In genomic region chr3:49092948-49093852, GRCh38 we compare ENCODE assay signal across 8 cellular contexts. TPM values are rescaled to one million over a fixed set of nuclear protein-coding genes. Genes with fewer than 3 reads are reported as not detected.
DNase-seq lines count a peak whose midpoint lies in the region; ATAC-seq, FAIRE-seq and TF ChIP-seq lines count a peak whose summit lies in the region.

No MANE protein-coding gene starts in this region.

- H3K4me3 ChIP-seq in endothelial cell of umbilical vein (replicated peaks in 1 of 3; ENCODE audit: insufficient read depth in 1 of 3, low read depth in 1 of 3, low read length in 3 of 3), result peak overlapping the region; percentile 79 to 100 (median 80)

- peak overlapping the region; percentile 99 for H3K9ac ChIP-seq in endothelial cell of umbilical vein (replicated peaks; ENCODE audit: extremely low read depth, insufficient read depth, low read length)

- H3K79me2 ChIP-seq in endothelial cell of umbilical vein (ENCODE audit: control insufficient read depth, insufficient read depth, low read length), result peaks cover 51% of the 10 kb centered on the region

- peak overlapping the region; percentile 96 for H3K4me2 ChIP-seq in endothelial cell of umbilical vein (ENCODE audit: insufficient read depth, low read length)

- peak; percentile 18 for ATAC-seq in GM19025 (IDR thresholded peaks at IDR 0.05; ENCODE audit: low read depth, unreplicated experiment)
- ATAC-seq in HG03354 (IDR thresholded peaks at IDR 0.05; ENCODE audit: poor library complexity, severe bottlenecking, unreplicated experiment), result peak; percentile 44

- peak; percentile 60 for FAIRE-seq in endothelial cell of umbilical vein (lab: Jason Lieb, UNC)

- no peak overlapping the region for H2AFZ ChIP-seq in endothelial cell of umbilical vein (ENCODE audit: low read depth, low read length)

- no peak for TF ChIP-seq CTCF in endothelial cell of umbilical vein (IDR thresholded peaks at IDR 0.05; ENCODE audit: extremely low read depth in 1 of 2, insufficient read depth in 1 of 2, low read depth in 1 of 2, low read length in 2 of 2)

- no peaks in the 10 kb centered on the region for H3K9me1 ChIP-seq in endothelial cell of umbilical vein (replicated peaks; ENCODE audit: control insufficient read depth, extremely low read depth, insufficient read depth, low read length)

- peaks cover 13% of the 10 kb centered on the region for H3K4me1 ChIP-seq in endothelial cell of umbilical vein (ENCODE audit: control insufficient read depth, extremely low read depth, insufficient read depth, low read length)

- DNase-seq in Ammon's horn (ENCODE audit: low spot score) (peak; percentile 78), NCI-H748 treated with DMSO at 0.1 percent for 48 hours (lab: John Stamatoyannopoulos, UW) (peak; percentile 12), endothelial cell of umbilical vein (ENCODE audit: low read depth, low spot score) (peak; percentile 83), middle frontal gyrus (ENCODE audit: extremely low spot score, low spot score) (peak; percentile 29)
- peak; percentile 41 for DNase-seq in activated CD8-positive, alpha-beta memory T cell treated with anti-CD3 and anti-CD28 coated beads, Interleukin-2, amount 50 U/mL, for 24 hours (ENCODE audit: extremely low read depth)
- peak; percentile 70 to 78 for DNase-seq in stimulated activated CD8-positive, alpha-beta memory T cell treated with anti-CD3 and anti-CD28 coated beads, Interleukin-15, amount 100 ng/mL, for 48 hours (ENCODE audit: low read depth in 2 of 2)

- peaks cover 6 to 9% of the 10 kb centered on the region in 2 experiments for H3K36me3 ChIP-seq in endothelial cell of umbilical vein (ENCODE audit: control insufficient read depth in 2 of 2, extremely low read depth in 1 of 2, insufficient read depth in 2 of 2, low read length in 2 of 2)

- TSS peak; percentile 86 for BruUV-seq in endothelial cell of umbilical vein (replicated peaks; lab: Mats Ljungman, UMichigan)

- H3K27me3 ChIP-seq in endothelial cell of umbilical vein (ENCODE audit: control insufficient read depth in 2 of 2, insufficient read depth in 2 of 2, low read length in 2 of 2), result no peaks in the 10 kb centered on the region

- no peaks in the 10 kb centered on the region for H3K9me3 ChIP-seq in endothelial cell of umbilical vein (replicated peaks; ENCODE audit: control insufficient read depth, insufficient read depth, low read length)

- intact Hi-C loops in endothelial cell of umbilical vein (cut with micrococcal nuclease), result loop anchor here (5.0 kb wide), 3 partner anchors 249 to 334 kb away; partner anchors contain the start of genes NICN1, RHOA, TCTA and USP4

- CTCF ChIA-PET in endothelial cell of umbilical vein (lab: Charles Lee), result interaction anchor here (0.8 to 3.2 kb wide), 14 partner anchors 12 to 378 kb away, joined by 3 to 47 read pairs (median 8); partner anchors contain the start of genes IMPDH2, KLHDC8B, LAMB2 and NDUFAF3

- H3K27ac ChIP-seq in endothelial cell of umbilical vein (ENCODE audit: insufficient read depth, low read depth, low read length), result peak overlapping the region; percentile 93

- POLR2A ChIA-PET in endothelial cell of umbilical vein (lab: Charles Lee), result interaction anchor here (0.6 to 2.6 kb wide), 10 partner anchors 10 to 319 kb away, joined by 3 to 19 read pairs (median 6); partner anchors contain the start of genes IMPDH2, NDUFAF3, RHOA and USP19

- dilution Hi-C loops in endothelial cell of umbilical vein (cut with MboI; ENCODE audit: extremely low pct_ligation_motif_present, low sequenced_read_pairs), result no loop called here

- no peak for TF ChIP-seq POLR2A in endothelial cell of umbilical vein (IDR thresholded peaks at IDR 0.05; ENCODE audit: low read depth, low read length)

- H4K20me1 ChIP-seq in endothelial cell of umbilical vein (replicated peaks; ENCODE audit: control insufficient read depth, extremely low read depth, insufficient read depth, low read length), result peaks cover 11% of the 10 kb centered on the region

TF ChIP-seq in endothelial cell of umbilical vein, 7 proteins besides CTCF, POLR2A, EP300 and RAD21:
- no peak for TF ChIP-seq MAX (IDR thresholded peaks at IDR 0.05; ENCODE audit: insufficient read depth, insufficient read length)
- TF ChIP-seq POLR2AphosphoS5 (IDR thresholded peaks at IDR 0.05; ENCODE audit: insufficient read depth, low read depth, low read length), result no peak
- no peak for TF ChIP-seq EZH2 (IDR thresholded peaks at IDR 0.05; ENCODE audit: borderline replicate concordance, low read depth, low read length, severe bottlenecking)
- TF ChIP-seq MYC (IDR thresholded peaks at IDR 0.05; ENCODE audit: low read depth, low read length), result no peak
- TF ChIP-seq JUN (IDR thresholded peaks at IDR 0.05; ENCODE audit: borderline replicate concordance, insufficient read depth, insufficient read length, low read depth), result no peak
- TF ChIP-seq FOS (IDR thresholded peaks at IDR 0.05; ENCODE audit: borderline replicate concordance, insufficient read depth, low read length), result no peak
- TF ChIP-seq GATA2 (IDR thresholded peaks at IDR 0.05; ENCODE audit: insufficient read depth, insufficient read length, low read depth, low read length), result no peak
TF ChIP-seq in endothelial cell of umbilical vein: peak in this region for 0.

RNA-seq across cellular contexts. Expression of gene QRICH1, which starts 0.7 kb away (rescaled TPM):
- total RNA-seq in endothelial cell of umbilical vein, result 106 and 116 TPM in 2 replicates
- polyA plus RNA-seq in endothelial cell of umbilical vein, result 89.6 and 89.7 TPM in 2 replicates
- polyA plus RNA-seq in endothelial cell of umbilical vein (2011; cell fraction: cytosol; rRNA removed), result 67.2 and 68.2 TPM in 2 replicates
- polyA plus RNA-seq in endothelial cell of umbilical vein (2011; cell fraction: nucleus; rRNA removed), result 306 and 324 TPM in 2 replicates
- polyA plus RNA-seq in endothelial cell of umbilical vein (2012), result 41.5 and 50.0 TPM in 2 replicates
- 145 and 152 TPM in 2 replicates for polyA minus RNA-seq in endothelial cell of umbilical vein
- polyA minus RNA-seq in endothelial cell of umbilical vein (2011; cell fraction: cytosol; rRNA and poly(A)+ RNA removed), result 66.4 TPM
- polyA minus RNA-seq in endothelial cell of umbilical vein (2011; cell fraction: nucleus; rRNA and poly(A)+ RNA removed), result 67.8 and 109 TPM in 2 replicates

RNA-seq across cellular contexts. Expression of gene QARS1, which starts 11.4 kb away (rescaled TPM):
- total RNA-seq in endothelial cell of umbilical vein, result 261 and 285 TPM in 2 replicates
- 434 and 477 TPM in 2 replicates for polyA plus RNA-seq in endothelial cell of umbilical vein
- polyA plus RNA-seq in endothelial cell of umbilical vein (2011; cell fraction: cytosol; rRNA removed), result 308 and 315 TPM in 2 replicates
- 681 and 803 TPM in 2 replicates for polyA plus RNA-seq in endothelial cell of umbilical vein (2011; cell fraction: nucleus; rRNA removed)
- 288 and 313 TPM in 2 replicates for polyA plus RNA-seq in endothelial cell of umbilical vein (2012)
- 280 and 284 TPM in 2 replicates for polyA minus RNA-seq in endothelial cell of umbilical vein
- 116 TPM for polyA minus RNA-seq in endothelial cell of umbilical vein (2011; cell fraction: cytosol; rRNA and poly(A)+ RNA removed)
- 156 and 170 TPM in 2 replicates for polyA minus RNA-seq in endothelial cell of umbilical vein (2011; cell fraction: nucleus; rRNA and poly(A)+ RNA removed)

RNA-seq across cellular contexts. Expression of gene USP19, which starts 27.4 kb away (rescaled TPM):
- 39.1 and 42.2 TPM in 2 replicates for total RNA-seq in endothelial cell of umbilical vein
- polyA plus RNA-seq in endothelial cell of umbilical vein, result 31.3 and 36.8 TPM in 2 replicates
- polyA plus RNA-seq in endothelial cell of umbilical vein (2011; cell fraction: cytosol; rRNA removed), result 23.3 and 25.3 TPM in 2 replicates
- 82.3 and 94.1 TPM in 2 replicates for polyA plus RNA-seq in endothelial cell of umbilical vein (2011; cell fraction: nucleus; rRNA removed)
- 16.8 and 22.3 TPM in 2 replicates for polyA plus RNA-seq in endothelial cell of umbilical vein (2012)
- polyA minus RNA-seq in endothelial cell of umbilical vein, result 64.9 and 87.8 TPM in 2 replicates
- 46.7 TPM for polyA minus RNA-seq in endothelial cell of umbilical vein (2011; cell fraction: cytosol; rRNA and poly(A)+ RNA removed)
- 22.6 and 24.7 TPM in 2 replicates for polyA minus RNA-seq in endothelial cell of umbilical vein (2011; cell fraction: nucleus; rRNA and poly(A)+ RNA removed)

RNA-seq across cellular contexts. Expression of gene LAMB2, which starts 39.6 kb away (rescaled TPM):
- 374 and 423 TPM in 2 replicates for total RNA-seq in endothelial cell of umbilical vein
- polyA plus RNA-seq in endothelial cell of umbilical vein, result 744 and 764 TPM in 2 replicates
- polyA plus RNA-seq in endothelial cell of umbilical vein (2011; cell fraction: cytosol; rRNA removed), result 276 and 317 TPM in 2 replicates
- 2,834 and 3,705 TPM in 2 replicates for polyA plus RNA-seq in endothelial cell of umbilical vein (2011; cell fraction: nucleus; rRNA removed)
- polyA plus RNA-seq in endothelial cell of umbilical vein (2012), result 291 and 300 TPM in 2 replicates
- 1,085 and 1,182 TPM in 2 replicates for polyA minus RNA-seq in endothelial cell of umbilical vein
- polyA minus RNA-seq in endothelial cell of umbilical vein (2011; cell fraction: cytosol; rRNA and poly(A)+ RNA removed), result 1.6 TPM
- polyA minus RNA-seq in endothelial cell of umbilical vein (2011; cell fraction: nucleus; rRNA and poly(A)+ RNA removed), result 489 and 637 TPM in 2 replicates

Comparison
In these comparisons a context has a peak if more than half of its experiments do, and no peak if none do; other contexts are left out.
1. Peak in every context shown above with its lines: DNase-seq, ATAC-seq, H3K4me3 ChIP-seq and H3K27ac ChIP-seq.
2. DNase-seq: peak in every context shown above with its lines; median percentile 83 in endothelial cell of umbilical vein; 78 in Ammon's horn; 74 in stimulated activated CD8-positive, alpha-beta memory T cell treated with anti-CD3 and anti-CD28 coated beads, Interleukin-15, amount 100 ng/mL, for 48 hours; 41 in activated CD8-positive, alpha-beta memory T cell treated with anti-CD3 and anti-CD28 coated beads, Interleukin-2, amount 50 U/mL, for 24 hours; 29 in middle frontal gyrus; 12 in NCI-H748 treated with DMSO at 0.1 percent for 48 hours.